Comparison of ENCODE assay signal across 1 cellular context in genomic region chr2:210224660-210225460, GRCh38.
TF ChIP-seq lines count a peak whose summit lies in the region.

Gene ACADL, minus strand, starts transcription at chr2:210225447. Its CDS starts 184 bp downstream, at chr2:210225263.

TF ChIP-seq in HEK293, 187 proteins besides CTCF, POLR2A, EP300 and RAD21 (continued from another document and continues in another):
- TF ChIP-seq SP7 (tag by site-specific recombination; IDR thresholded peaks at IDR 0.05) (no peak; the same call in 1 of the 2 replicates), ZNF24 (tag by site-specific recombination; IDR thresholded peaks at IDR 0.05) (no peak), YY1 (tag by site-specific recombination; IDR thresholded peaks at IDR 0.05) (peak; percentile 43; the same call in 1 of the 2 replicates), ZNF623 (tag by site-specific recombination; IDR thresholded peaks at IDR 0.05) (no peak), ZBTB21 (tag by site-specific recombination; IDR thresholded peaks at IDR 0.05) (no peak), ZNF2 (tag by site-specific recombination; IDR thresholded peaks at IDR 0.05) (no peak), ZNF660 (tag by site-specific recombination; IDR thresholded peaks at IDR 0.05) (peak; percentile 39; the same call in 1 of the 2 replicates), ZBTB7A (tag by site-specific recombination; IDR thresholded peaks at IDR 0.05; ENCODE audit: low read depth) (no peak), ZBTB8A (tag by site-specific recombination; IDR thresholded peaks at IDR 0.05) (peak; percentile 86), ZNF530 (tag by site-specific recombination; IDR thresholded peaks at IDR 0.05; ENCODE audit: low read depth) (no peak), TRIM28 (IDR thresholded peaks at IDR 0.05; ENCODE audit: borderline replicate concordance, low read length) (no peak), ZNF654 (tag by site-specific recombination; IDR thresholded peaks at IDR 0.05; ENCODE audit: low read depth) (no peak), ZNF645 (tag by site-specific recombination; IDR thresholded peaks at IDR 0.05) (no peak), ZNF221 (tag by site-specific recombination; IDR thresholded peaks at IDR 0.05; ENCODE audit: borderline replicate concordance) (no peak), ZNF830 (tag by site-specific recombination; IDR thresholded peaks at IDR 0.05; ENCODE audit: low read depth) (no peak), ZNF423 (tag by site-specific recombination; IDR thresholded peaks at IDR 0.05) (0 out of 2 replicates have a peak, but pooled peaks have one; percentile 19), INSM2 (tag by site-specific recombination; IDR thresholded peaks at IDR 0.05) (no peak), ZNF324 (tag by site-specific recombination; IDR thresholded peaks at IDR 0.05) (no peak), ZNF404 (tag by site-specific recombination; IDR thresholded peaks at IDR 0.05) (no peak), ZNF513 (tag by site-specific recombination; IDR thresholded peaks at IDR 0.05) (no peak), ZBTB10 (tag by site-specific recombination; IDR thresholded peaks at IDR 0.05) (no peak), BCL6B (tag by site-specific recombination; IDR thresholded peaks at IDR 0.05) (no peak), ZNF350 (tag by site-specific recombination; IDR thresholded peaks at IDR 0.05) (no peak), SETDB1 (IDR thresholded peaks at IDR 0.05; ENCODE audit: insufficient read length, low read length) (no peak), ZFP69B (tag by site-specific recombination; IDR thresholded peaks at IDR 0.05) (peak; percentile 48; the same call in 1 of the 2 replicates), ZNF704 (tag by site-specific recombination; IDR thresholded peaks at IDR 0.05) (no peak), KLF8 (tag by site-specific recombination; IDR thresholded peaks at IDR 0.05) (peak; percentile 73; the same call in 1 of the 2 replicates), ZBTB6 (tag by site-specific recombination; IDR thresholded peaks at IDR 0.05) (0 out of 2 replicates have a peak, but pooled peaks have one; percentile 5), WT1 (tag by site-specific recombination; IDR thresholded peaks at IDR 0.05) (no peak), ZSCAN16 (tag by site-specific recombination; IDR thresholded peaks at IDR 0.05) (no peak), ZNF266 (tag by site-specific recombination; IDR thresholded peaks at IDR 0.05; ENCODE audit: low read depth) (no peak), PRDM10 (tag by site-specific recombination; IDR thresholded peaks at IDR 0.05) (peak; percentile 48), ZNF677 (tag by site-specific recombination; IDR thresholded peaks at IDR 0.05) (no peak), PRDM6 (tag by site-specific recombination; IDR thresholded peaks at IDR 0.05) (no peak), ZBTB17 (tag by site-specific recombination; IDR thresholded peaks at IDR 0.05) (peak; percentile 59; the same call in 1 of the 2 replicates), MYNN (tag by site-specific recombination; IDR thresholded peaks at IDR 0.05; ENCODE audit: borderline replicate concordance) (no peak), ZFP37 (tag by site-specific recombination; IDR thresholded peaks at IDR 0.05) (0 out of 2 replicates have a peak, but pooled peaks have one; percentile 49), ZBTB44 (tag by site-specific recombination; IDR thresholded peaks at IDR 0.05) (no peak), HOXD13 (CRISPR knock-in tag; IDR thresholded peaks at IDR 0.05; ENCODE audit: borderline replicate concordance) (no peak), ZNF639 (tag by site-specific recombination; IDR thresholded peaks at IDR 0.05) (no peak), ZNF626 (tag by site-specific recombination; IDR thresholded peaks at IDR 0.05) (no peak), ZNF157 (tag by site-specific recombination; IDR thresholded peaks at IDR 0.05) (no peak), ZNF169 (tag by site-specific recombination; IDR thresholded peaks at IDR 0.05) (no peak)
